8 cellular contexts compared by ENCODE assay signal in genomic region chr20:57622579-57623381, GRCh38. TPM values are rescaled to one million over a fixed set of nuclear protein-coding genes. Genes with fewer than 3 reads are reported as not detected.
DNase-seq lines count a peak whose midpoint lies in the region; ATAC-seq and TF ChIP-seq lines count a peak whose summit lies in the region.

No MANE protein-coding gene starts in this region.

- no peaks in the 10 kb centered on the region for H3K36me3 ChIP-seq in OCI-LY1 (ENCODE audit: insufficient read depth, low read length)

- peak; percentile 50 for DNase-seq in AG08395 (ENCODE audit: low spot score)
- peak; percentile 57 for DNase-seq in GM20000 (ENCODE audit: low spot score)
- DNase-seq in activated T-cell treated with anti-CD3 and anti-CD28 coated beads, Interleukin-2, amount 50 U/mL, for 72 hours, result peak; percentile 73 to 77
- DNase-seq in foreskin keratinocyte, result peak; percentile 94 to 97
- DNase-seq in putamen (ENCODE audit: low spot score), result peak; percentile 22
- no peak for DNase-seq in epidermal melanocyte (ENCODE audit: insufficient read length, low spot score)
- no peak for DNase-seq in NCI-H446 treated with DMSO at 0.1 percent for 48 hours (lab: John Stamatoyannopoulos, UW)

- TF ChIP-seq CTCF in GM20000 (IDR thresholded peaks at IDR 0.05; ENCODE audit: extremely low read depth, missing control alignments) (peak; percentile 64), OCI-LY1 (IDR thresholded peaks at IDR 0.05; ENCODE audit: low read length) (peak; percentile 79), foreskin keratinocyte (conservative IDR thresholded peaks at IDR 0.05) (peak; percentile 98)

- no peaks in the 10 kb centered on the region for H3K9me3 ChIP-seq in OCI-LY1 (ENCODE audit: low read length)

- H3K79me2 ChIP-seq in OCI-LY1 (ENCODE audit: insufficient read depth, low read length), result no peaks in the 10 kb centered on the region

- H2AFZ ChIP-seq in OCI-LY1 (ENCODE audit: low read length), result no peak overlapping the region

- peaks cover 8 to 12% of the 10 kb centered on the region in 2 donors for H3K36me3 Mint-ChIP-seq in activated T-cell treated with anti-CD3 and anti-CD28 coated beads, Interleukin-2, amount 50 U/mL, for 72 hours (ENCODE audit: insufficient read depth in 2 of 2)

- H3K9ac ChIP-seq in OCI-LY1 (ENCODE audit: low read length), result no peak overlapping the region

- H3K4me1 ChIP-seq in OCI-LY1 (ENCODE audit: insufficient read depth, low read length, severe bottlenecking) (peaks cover 4% of the 10 kb centered on the region), foreskin keratinocyte (peaks cover 18% of the 10 kb centered on the region)

- H3K4me3 ChIP-seq in OCI-LY1 (ENCODE audit: low read depth, low read length, poor library complexity, severe bottlenecking), result no peak overlapping the region

- peak overlapping the region in 1 of 2 donors; percentile 28 for H3K4me3 Mint-ChIP-seq in activated T-cell treated with anti-CD3 and anti-CD28 coated beads, Interleukin-2, amount 50 U/mL, for 72 hours

- H3F3A ChIP-seq in OCI-LY1 (ENCODE audit: insufficient read depth, low read length), result no peaks in the 10 kb centered on the region

- H3K9me2 ChIP-seq in OCI-LY1 (ENCODE audit: low read depth, low read length), result no peaks in the 10 kb centered on the region

- H3K27ac ChIP-seq in OCI-LY1 (ENCODE audit: low read depth, low read length, poor library complexity, severe bottlenecking) (no peak overlapping the region), foreskin keratinocyte (no peak overlapping the region)

- H3K9me3 Mint-ChIP-seq in activated T-cell treated with anti-CD3 and anti-CD28 coated beads, Interleukin-2, amount 50 U/mL, for 72 hours, result peaks cover 2 to 4% of the 10 kb centered on the region in 2 donors

- H3K4me1 Mint-ChIP-seq in activated T-cell treated with anti-CD3 and anti-CD28 coated beads, Interleukin-2, amount 50 U/mL, for 72 hours (ENCODE audit: low read depth), result peaks cover 74% of the 10 kb centered on the region

- no peak for ATAC-seq in activated T-cell treated with anti-CD3 and anti-CD28 coated beads, Interleukin-2, amount 50 U/mL, for 72 hours (replicated peaks in 1 of 2)
- peak; percentile 92 for ATAC-seq in foreskin keratinocyte

- no peaks in the 10 kb centered on the region for H3K27me3 Mint-ChIP-seq in activated T-cell treated with anti-CD3 and anti-CD28 coated beads, Interleukin-2, amount 50 U/mL, for 72 hours (ENCODE audit: low read depth)

- H3K27ac Mint-ChIP-seq in activated T-cell treated with anti-CD3 and anti-CD28 coated beads, Interleukin-2, amount 50 U/mL, for 72 hours, result no peak overlapping the region

- H3K27me3 ChIP-seq in OCI-LY1 (ENCODE audit: insufficient read depth, low read length), result peaks cover 21% of the 10 kb centered on the region; the same call in 1 of the 2 replicates
- no peaks in the 10 kb centered on the region for H3K27me3 ChIP-seq in foreskin keratinocyte

- H4K20me1 ChIP-seq in OCI-LY1 (ENCODE audit: insufficient read depth, low read length), result no peaks in the 10 kb centered on the region

- H3K4me2 ChIP-seq in OCI-LY1 (ENCODE audit: low read length), result no peak overlapping the region

RNA-seq across cellular contexts. Expression of gene ZBP1, which starts 2.6 kb away (rescaled TPM):
- 1 to 10 TPM in 1 of 2 donors, under 1 TPM in 1; 0.70 to 1.6 TPM for total RNA-seq in activated T-cell treated with anti-CD3 and anti-CD28 coated beads, Interleukin-2, amount 50 U/mL, for 72 hours
- not detected in 2 replicates for total RNA-seq in foreskin keratinocyte
- polyA plus RNA-seq in foreskin keratinocyte, result 0.08 TPM in 1 of 2 replicates, not detected in the other

Comparison
In these comparisons a context has a peak if more than half of its experiments do, and no peak if none do; other contexts are left out.
1. DNase-seq: peak in AG08395 (single experiment), GM20000 (single experiment), activated T-cell treated with anti-CD3 and anti-CD28 coated beads, Interleukin-2, amount 50 U/mL, for 72 hours (2 of 2), foreskin keratinocyte (2 of 2) and putamen (single experiment); none in epidermal melanocyte (single experiment) and NCI-H446 treated with DMSO at 0.1 percent for 48 hours (single experiment).
2. Peak in every context shown above with its lines, with median percentiles within 50 percentile points of each other: CTCF ChIP-seq.